Comparison of ENCODE assay signal across 15 cellular contexts in the genomic region with DNA sequence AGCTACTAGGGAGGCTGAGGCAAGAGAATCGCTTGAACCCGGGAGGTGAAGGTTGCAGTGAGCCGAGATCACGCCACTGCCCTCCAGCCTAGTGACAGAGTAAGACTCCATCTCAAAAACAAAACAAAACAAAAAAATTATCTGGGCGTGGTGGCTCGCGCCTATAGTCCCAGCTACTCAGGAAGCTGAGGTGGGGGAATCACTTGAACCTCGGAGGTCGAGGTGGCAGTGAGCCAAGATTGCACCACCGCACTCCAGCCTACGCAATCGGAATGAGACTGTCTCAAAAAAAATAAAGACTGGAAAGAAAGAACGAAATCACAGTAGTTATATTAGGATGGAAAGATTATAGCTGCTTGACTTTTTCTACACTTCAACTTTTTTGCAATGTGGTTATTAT. TPM values are rescaled to one million over a fixed set of nuclear protein-coding genes. Genes with fewer than 3 reads are reported as not detected.
DNase-seq lines count a peak whose midpoint lies in the region; ATAC-seq, FAIRE-seq and TF ChIP-seq lines count a peak whose summit lies in the region.
"Had no signal": no experiment of that assay in that cellular context is flagged by ENCODE, and none has a peak within 500 bp of the region (broad histone marks: within the 10 kb centered on the region; RNA-seq: fewer than 3 reads in every experiment).

No MANE protein-coding gene starts in this region.

- no TSS peak for BruUV-seq in K562 (replicated peaks; lab: Mats Ljungman, UMichigan)

- H3K4me3 ChIP-seq in K562 = no peak overlapping the region
- no peak overlapping the region for H3K4me3 ChIP-seq in upper lobe of right lung
- H3K4me3 ChIP-seq: skin epidermis had no signal

- POLR2A ChIA-PET in T-cell (lab: Charles Lee) (interaction anchor here in 1 of 2 donors (0.7 kb wide), 2 partner anchors 12 to 20 kb away, joined by 4 to 6 read pairs; no protein-coding TSS in a partner anchor), K562 (lab: Yijun Ruan, JAX) (interaction anchor here (0.7 to 1.6 kb wide), 4 partner anchors 10 to 20 kb away, joined by 3 to 9 read pairs (median 4); a partner anchor contains a TSS)

- peaks cover 44% of the 10 kb centered on the region for H3K36me3 Mint-ChIP-seq in T-cell

- H3K27ac Mint-ChIP-seq in T-cell = peak overlapping the region; percentile 93 to 94

- ATAC-seq in T-cell (replicated peaks in 1 of 4) = peak; percentile 31 to 88 (median 84)
- ATAC-seq in K562 = no peak
- ATAC-seq in upper lobe of right lung = no peak
- ATAC-seq in HG02610 (IDR thresholded peaks at IDR 0.05; ENCODE audit: unreplicated experiment) = no peak
- ATAC-seq in GM21723 (IDR thresholded peaks at IDR 0.05; ENCODE audit: unreplicated experiment) = no peak

- DNase-seq in T-cell (peak; percentile 51 to 86 (median 73)), K562 (ENCODE audit: extremely low read depth in 1 of 4, low spot score in 3 of 4) (no peak), upper lobe of right lung (no peak), NCI-H146 treated with DMSO at 0.1 percent for 48 hours (lab: John Stamatoyannopoulos, UW; ENCODE audit: unreplicated experiment) (no peak)
- DNase-seq in activated CD8-positive, alpha-beta memory T cell treated with anti-CD3 and anti-CD28 coated beads for 24 hours = peak; percentile 75
- peak; percentile 34 to 59 for DNase-seq in stimulated activated CD8-positive, alpha-beta memory T cell treated with anti-CD3 and anti-CD28 coated beads, Interleukin-15, amount 100 ng/mL, for 48 hours (ENCODE audit: low read depth in 2 of 2)
- DNase-seq: GF-D8, NCI-H446 treated with DMSO at 0.1 percent for 48 hours, RPMI8226 had no signal

- no peak overlapping the region for H3K27ac ChIP-seq in K562 (ENCODE audit: extremely low read depth, low read depth, low read length)
- no peak overlapping the region for H3K27ac ChIP-seq in upper lobe of right lung
- H3K27ac ChIP-seq: C4-2B, skin epidermis, VCaP had no signal

- H3K27me3 Mint-ChIP-seq in T-cell = no peaks in the 10 kb centered on the region

- no peak overlapping the region for H3K9ac ChIP-seq in K562 (ENCODE audit: insufficient read depth in 1 of 2, low read depth in 2 of 2, low read length in 2 of 2)

- H3K36me3 ChIP-seq in K562 (ENCODE audit: control insufficient read depth, insufficient read depth, low read length) (peaks cover 65% of the 10 kb centered on the region), upper lobe of right lung (peaks cover 40% of the 10 kb centered on the region)

- intact Hi-C loops in K562 (cut with micrococcal nuclease) (no loop called here), upper lobe of right lung (cut with DNase I) (no loop called here)

- no peak overlapping the region for H2AFZ ChIP-seq in K562 (ENCODE audit: low read depth, low read length)

- in situ Hi-C loops in K562 (cut with MboI) = no loop called here

- H3K79me2 ChIP-seq in K562 (ENCODE audit: control insufficient read depth, insufficient read depth, low read length) = peaks cover 36% of the 10 kb centered on the region

- TF ChIP-seq POLR2A in K562 (conservative IDR thresholded peaks at IDR 0.05) = no peak

- no peaks in the 10 kb centered on the region for H3K9me3 Mint-ChIP-seq in T-cell

- 0 out of 2 replicates have a peak, but pooled peaks cover 11% of the 10 kb centered on the region for H4K20me1 ChIP-seq in K562 (replicated peaks; ENCODE audit: control insufficient read depth, insufficient read depth, low read length)

- no peak for TF ChIP-seq EP300 in K562 (IDR thresholded peaks at IDR 0.05; ENCODE audit: low read length)

- no peak for TF ChIP-seq RAD21 in K562 (CRISPR knock-in tag; conservative IDR thresholded peaks at IDR 0.05 in 1 of 2, IDR thresholded peaks at IDR 0.05 in 1 of 2)

- FAIRE-seq in K562 (lab: Jason Lieb, UNC) = no peak

- H3K27me3 ChIP-seq in K562 (ENCODE audit: control insufficient read depth in 2 of 2, insufficient read depth in 2 of 2, low read length in 2 of 2) (no peaks in the 10 kb centered on the region), upper lobe of right lung (no peaks in the 10 kb centered on the region)

- H3K4me1 Mint-ChIP-seq in T-cell = peaks cover 35 to 49% (median 40%) of the 10 kb centered on the region in 3 donors

- CTCF ChIA-PET in T-cell (lab: Charles Lee) (interaction anchor here in 1 of 2 donors (1.0 to 1.1 kb wide), 3 partner anchors 12 to 20 kb away, joined by 3 to 11 read pairs (median 3); no protein-coding TSS in a partner anchor), K562 (lab: Yijun Ruan, JAX; ENCODE audit: low intra/inter-chr PET ratio) (no interaction called here)

- 49% methylated on average over 13 of the region's 13 CpGs for WGBS in K562 (ENCODE audit: insufficient coverage, low coverage, missing lambda C conversion rate)

- no peaks in the 10 kb centered on the region for H3K9me3 ChIP-seq in K562 (replicated peaks; ENCODE audit: control insufficient read depth, insufficient read depth, low read depth, low read length)
- no peaks in the 10 kb centered on the region for H3K9me3 ChIP-seq in upper lobe of right lung

- no peak overlapping the region for H3K4me2 ChIP-seq in K562 (ENCODE audit: insufficient read depth, low read length)

- H3K4me1 ChIP-seq in K562 (replicated peaks in 1 of 2; ENCODE audit: control insufficient read depth in 2 of 2, insufficient read depth in 2 of 2, low read length in 2 of 2) = peaks cover 9 to 11% of the 10 kb centered on the region in 2 experiments; a peak in 4 of 5 replicates
- H3K4me1 ChIP-seq in upper lobe of right lung = no peaks in the 10 kb centered on the region

- TF ChIP-seq CTCF in K562 (IDR thresholded peaks at IDR 0.05 in 2 of 3, conservative IDR thresholded peaks at IDR 0.05 in 1 of 3; ENCODE audit: insufficient read depth in 2 of 3, low read depth in 1 of 3, low read length in 3 of 3) (no peak), upper lobe of right lung (IDR thresholded peaks at IDR 0.05) (no peak)

- peak overlapping the region; percentile 55 to 74 (median 68) for H3K4me3 Mint-ChIP-seq in T-cell

- no peaks in the 10 kb centered on the region for H3K9me1 ChIP-seq in K562 (ENCODE audit: control insufficient read depth, insufficient read depth, low read length)

RNA-seq across cellular contexts. Expression of gene COG1, which starts 18.9 kb away (rescaled TPM):
- total RNA-seq in T-cell (10 to 100 TPM; 66.3 to 77.2 (median 73.3) TPM), K562 (2014; rRNA removed) (10.8 and 16.6 TPM in 2 replicates), K562 (2014; rRNA removed; fragmentation: Illumina TruSeq; extraction: Trizol) (12.3 and 14.0 TPM in 2 replicates), K562 (2015; rRNA removed; fragmentation: Illumina TruSeq; extraction: Trizol) (13.8 and 18.5 TPM in 2 replicates), K562 (2021) (23.9 and 26.8 TPM in 2 replicates), upper lobe of right lung (37.0 TPM)
- 66.6 and 89.3 TPM in 2 replicates for total RNA-seq in K562 (2011; cell fraction: chromatin; rRNA removed; ENCODE audit: low replicate concordance)
- total RNA-seq in K562 (2011; cell fraction: nucleolus; rRNA removed) = 46.7 and 60.0 TPM in 2 replicates
- 49.8 and 61.1 TPM in 2 replicates for total RNA-seq in K562 (2011; cell fraction: nucleoplasm; rRNA removed)
- polyA plus RNA-seq in K562 (2011; rRNA removed) (16.2 and 22.8 TPM in 2 replicates), K562 (2014; fragmentation: Illumina TruSeq; extraction: Trizol) (19.6 and 28.3 TPM in 2 replicates), K562 (2014; fragmentation: Nextera tagmentation; extraction: Ambion mirVana) (1 to 10 TPM; 9.5 to 9.9 TPM), K562 (2014; rRNA removed) (12.9 and 13.9 TPM in 2 replicates)
- polyA plus RNA-seq in K562 (2011; cell fraction: cytosol; rRNA removed) = 13.1 and 18.9 TPM in 2 replicates
- polyA plus RNA-seq in K562 (2011; cell fraction: nucleus; rRNA removed) = 55.2 and 65.8 TPM in 2 replicates
- polyA plus RNA-seq in K562 (2012) = 23.6 and 25.0 TPM in 2 replicates
- 20.6 and 23.9 TPM in 2 replicates for polyA minus RNA-seq in K562 (2011; rRNA and poly(A)+ RNA removed)
- polyA minus RNA-seq in K562 (2011; cell fraction: cytosol; rRNA and poly(A)+ RNA removed) = 15.8 and 17.8 TPM in 2 replicates
- 42.4 and 45.0 TPM in 2 replicates for polyA minus RNA-seq in K562 (2011; cell fraction: nucleus; rRNA and poly(A)+ RNA removed)

RNA-seq across cellular contexts. Expression of gene SSTR2, which starts 46.9 kb away (rescaled TPM):
- not detected for total RNA-seq in T-cell
- not detected in 2 replicates for total RNA-seq in K562 (2011; cell fraction: chromatin; rRNA removed; ENCODE audit: low replicate concordance)
- not detected in 2 replicates for total RNA-seq in K562 (2011; cell fraction: nucleolus; rRNA removed)
- not detected in 2 replicates for total RNA-seq in K562 (2011; cell fraction: nucleoplasm; rRNA removed)
- total RNA-seq in K562 (2014; rRNA removed) = not detected in 2 replicates
- total RNA-seq in K562 (2014; rRNA removed; fragmentation: Illumina TruSeq; extraction: Trizol) = not detected in 2 replicates
- not detected in 2 replicates for total RNA-seq in K562 (2015; rRNA removed; fragmentation: Illumina TruSeq; extraction: Trizol)
- total RNA-seq in K562 (2021) = not detected in 2 replicates
- not detected in 2 replicates for polyA plus RNA-seq in K562 (2011; rRNA removed)
- polyA plus RNA-seq in K562 (2011; cell fraction: cytosol; rRNA removed) = not detected in 2 replicates
- polyA plus RNA-seq in K562 (2011; cell fraction: nucleus; rRNA removed) = not detected in 2 replicates
- polyA plus RNA-seq in K562 (2012) = 0.04 TPM in 2 replicates
- not detected in 2 replicates for polyA plus RNA-seq in K562 (2014; fragmentation: Illumina TruSeq; extraction: Trizol)
- under 1 TPM in 1 of 2 experiments, not detected in 1; 0.03 TPM for polyA plus RNA-seq in K562 (2014; fragmentation: Nextera tagmentation; extraction: Ambion mirVana)
- not detected in 2 replicates for polyA plus RNA-seq in K562 (2014; rRNA removed)
- not detected in 2 replicates for polyA minus RNA-seq in K562 (2011; rRNA and poly(A)+ RNA removed)
- polyA minus RNA-seq in K562 (2011; cell fraction: cytosol; rRNA and poly(A)+ RNA removed) = not detected in 2 replicates
- not detected in 2 replicates for polyA minus RNA-seq in K562 (2011; cell fraction: nucleus; rRNA and poly(A)+ RNA removed)
- 0.38 TPM for total RNA-seq in upper lobe of right lung

RNA-seq across cellular contexts. Expression of gene CPSF4L, which starts 49.9 kb away (rescaled TPM):
- total RNA-seq in T-cell = not detected
- not detected in 2 replicates for total RNA-seq in K562 (2011; cell fraction: chromatin; rRNA removed; ENCODE audit: low replicate concordance)
- total RNA-seq in K562 (2011; cell fraction: nucleolus; rRNA removed) = not detected in 2 replicates
- not detected in 2 replicates for total RNA-seq in K562 (2011; cell fraction: nucleoplasm; rRNA removed)
- not detected in 2 replicates for total RNA-seq in K562 (2014; rRNA removed)
- total RNA-seq in K562 (2014; rRNA removed; fragmentation: Illumina TruSeq; extraction: Trizol) = not detected in 2 replicates
- total RNA-seq in K562 (2015; rRNA removed; fragmentation: Illumina TruSeq; extraction: Trizol) = not detected in 2 replicates
- not detected in 2 replicates for total RNA-seq in K562 (2021)
- polyA plus RNA-seq in K562 (2011; rRNA removed) = not detected in 2 replicates
- not detected in 2 replicates for polyA plus RNA-seq in K562 (2011; cell fraction: cytosol; rRNA removed)
- polyA plus RNA-seq in K562 (2011; cell fraction: nucleus; rRNA removed) = 0.08 TPM in 1 of 2 replicates, not detected in the other
- polyA plus RNA-seq in K562 (2012) = not detected in 2 replicates
- not detected in 2 replicates for polyA plus RNA-seq in K562 (2014; fragmentation: Illumina TruSeq; extraction: Trizol)
- polyA plus RNA-seq in K562 (2014; fragmentation: Nextera tagmentation; extraction: Ambion mirVana) = not detected
- not detected in 2 replicates for polyA plus RNA-seq in K562 (2014; rRNA removed)
- not detected in 2 replicates for polyA minus RNA-seq in K562 (2011; rRNA and poly(A)+ RNA removed)
- polyA minus RNA-seq in K562 (2011; cell fraction: cytosol; rRNA and poly(A)+ RNA removed) = not detected in 2 replicates
- polyA minus RNA-seq in K562 (2011; cell fraction: nucleus; rRNA and poly(A)+ RNA removed) = not detected in 2 replicates
- total RNA-seq in upper lobe of right lung = not detected
- total RNA-seq: liver had no signal
- polyA plus RNA-seq: liver had no signal

Comparison
In these comparisons a context has a peak if more than half of its experiments do, and no peak if none do; other contexts are left out.
1. ATAC-seq: peak in T-cell (4 of 4); none in K562 (single experiment), upper lobe of right lung (single experiment), HG02610 (single experiment) and GM21723 (single experiment).
2. DNase-seq: peak in T-cell (34 of 34), activated CD8-positive, alpha-beta memory T cell treated with anti-CD3 and anti-CD28 coated beads for 24 hours (single experiment) and stimulated activated CD8-positive, alpha-beta memory T cell treated with anti-CD3 and anti-CD28 coated beads, Interleukin-15, amount 100 ng/mL, for 48 hours (2 of 2); none in K562 (0 of 4), upper lobe of right lung (single experiment) and NCI-H146 treated with DMSO at 0.1 percent for 48 hours (single experiment).